In genomic region chr2:127324635-127325034, GRCh38 we compare ENCODE assay signal across 8 cellular contexts. TPM values are rescaled to one million over a fixed set of nuclear protein-coding genes. Genes with fewer than 3 reads are reported as not detected.
DNase-seq lines count a peak whose midpoint lies in the region; ATAC-seq, FAIRE-seq and TF ChIP-seq lines count a peak whose summit lies in the region.

No MANE protein-coding gene starts in this region.

- H3K9me3 Mint-ChIP-seq in progenitor cell of endocrine pancreas (ENCODE audit: low read depth): peaks cover 6% of the 10 kb centered on the region

- no peaks in the 10 kb centered on the region for H3K79me2 ChIP-seq in PC-3 (ENCODE audit: low read length)

- H3F3A ChIP-seq in PC-3 (ENCODE audit: low read length, unreplicated experiment): no peaks in the 10 kb centered on the region

- TF ChIP-seq CTCF in AG04449 (IDR thresholded peaks at IDR 0.05; ENCODE audit: insufficient read depth, low read length, missing control alignments) (peak; percentile 54), PC-3 (conservative IDR thresholded peaks at IDR 0.05; ENCODE audit: low read depth, low read length) (peak; percentile 88), epithelial cell of esophagus (IDR thresholded peaks at IDR 0.05; ENCODE audit: insufficient read depth, low read depth, low read length, missing control alignments) (peak; percentile 50), progenitor cell of endocrine pancreas (IDR thresholded peaks at IDR 0.05; ENCODE audit: unreplicated experiment) (peak; percentile 71)

- no peak overlapping the region for H3K27ac ChIP-seq in PC-3 (ENCODE audit: low read length)

- no peaks in the 10 kb centered on the region for H3K9me2 ChIP-seq in PC-3 (replicated peaks; ENCODE audit: low read length)

- no peak for DNase-seq in AG04449 (ENCODE audit: low read depth, low spot score)
- no peak for DNase-seq in GM12892 (ENCODE audit: insufficient read length)
- peak; percentile 68 for DNase-seq in PC-3
- peak; percentile 49 for DNase-seq in epithelial cell of esophagus (ENCODE audit: low read depth)
- DNase-seq in progenitor cell of endocrine pancreas (ENCODE audit: low spot score, unreplicated experiment): no peak

- peaks cover 5% of the 10 kb centered on the region for H3K4me1 ChIP-seq in PC-3 (ENCODE audit: insufficient read depth, low read length)

- H3K9me3 ChIP-seq in PC-3 (ENCODE audit: low read length): no peaks in the 10 kb centered on the region

- BruUV-seq in PC-3 (replicated peaks; lab: Mats Ljungman, UMichigan): no TSS peak

- no peak overlapping the region for H3K4me2 ChIP-seq in PC-3 (ENCODE audit: low read length)

- H2AFZ ChIP-seq in PC-3 (ENCODE audit: low read length): no peak overlapping the region

- no peaks in the 10 kb centered on the region for H3K27me3 Mint-ChIP-seq in progenitor cell of endocrine pancreas

- H3K4me1 Mint-ChIP-seq in progenitor cell of endocrine pancreas (ENCODE audit: low read depth): no peaks in the 10 kb centered on the region

- no peaks in the 10 kb centered on the region for H4K20me1 ChIP-seq in PC-3 (ENCODE audit: low read length)

- peaks cover 15% of the 10 kb centered on the region for H3K36me3 ChIP-seq in PC-3 (ENCODE audit: low read depth, low read length)

- H3K4me3 Mint-ChIP-seq in progenitor cell of endocrine pancreas (ENCODE audit: low read depth): no peak overlapping the region

- H3K27ac Mint-ChIP-seq in progenitor cell of endocrine pancreas: no peak overlapping the region

- intact Hi-C loops in PC-3 (cut with micrococcal nuclease): loop anchor here (1.0 to 5.0 kb wide), 4 partner anchors 58 to 155 kb away; no protein-coding TSS in a partner anchor

- H3K4me3 ChIP-seq in AG04449 (ENCODE audit: low read depth, low read length) (no peak overlapping the region), PC-3 (ENCODE audit: low read length) (no peak overlapping the region), epithelial cell of esophagus (ENCODE audit: low read length) (no peak overlapping the region)

- POLR2A ChIA-PET in AG04449 (lab: Yijun Ruan, JAX): no interaction called here
- POLR2A ChIA-PET in PC-3 (lab: Charles Lee; ENCODE audit: unreplicated experiment): interaction anchor here (0.7 kb wide), 1 partner anchor 89 kb away, joined by 4 read pairs; no protein-coding TSS in a partner anchor

- no peaks in the 10 kb centered on the region for H3K27me3 ChIP-seq in PC-3 (ENCODE audit: low read length)

- H3K36me3 Mint-ChIP-seq in progenitor cell of endocrine pancreas (ENCODE audit: insufficient read depth): peaks cover 20% of the 10 kb centered on the region

- no peak for TF ChIP-seq POLR2A in GM12892 (IDR thresholded peaks at IDR 0.05; ENCODE audit: low read depth, low read length)

- CTCF ChIA-PET in AG04449 (lab: Yijun Ruan, JAX) (interaction anchor here (0.6 to 6.0 kb wide), 43 partner anchors 9 to 371 kb away, joined by 3 to 225 read pairs (median 5); partner anchors contain the start of genes ERCC3 and IWS1), PC-3 (lab: Charles Lee) (interaction anchor here (1.0 kb wide), 1 partner anchor 92 kb away, joined by 3 read pairs; no protein-coding TSS in a partner anchor)

- FAIRE-seq in GM12892 (lab: Jason Lieb, UNC): peak; percentile 40

- ATAC-seq in PC-3 (peak; percentile 69), HG03469 (IDR thresholded peaks at IDR 0.05; ENCODE audit: unreplicated experiment) (no peak), GM21786 (IDR thresholded peaks at IDR 0.05; ENCODE audit: unreplicated experiment) (no peak), HG03280 (IDR thresholded peaks at IDR 0.05; ENCODE audit: unreplicated experiment) (no peak)

- no peak overlapping the region for H3K9ac ChIP-seq in PC-3 (ENCODE audit: low read length)

RNA-seq across cellular contexts. Expression of gene ERCC3, which starts 30.7 kb away (rescaled TPM):
- 42.8 TPM for polyA plus RNA-seq in GM12892 (2012; ENCODE audit: missing spikeins)
- total RNA-seq in PC-3 (2014; rRNA removed) (39.0 and 44.3 TPM in 2 replicates), progenitor cell of endocrine pancreas (63.5 and 65.8 TPM in 2 replicates)

Comparison
In these comparisons a context has a peak if more than half of its experiments do, and no peak if none do; other contexts are left out.
1. DNase-seq: peak in PC-3 (single experiment) and epithelial cell of esophagus (single experiment); none in AG04449 (single experiment), GM12892 (single experiment) and progenitor cell of endocrine pancreas (single experiment).
2. Peak in every context shown above with its lines, with median percentiles within 50 percentile points of each other: CTCF ChIP-seq.